Comparison of ENCODE assay signal across 8 cellular contexts in the genomic region with DNA sequence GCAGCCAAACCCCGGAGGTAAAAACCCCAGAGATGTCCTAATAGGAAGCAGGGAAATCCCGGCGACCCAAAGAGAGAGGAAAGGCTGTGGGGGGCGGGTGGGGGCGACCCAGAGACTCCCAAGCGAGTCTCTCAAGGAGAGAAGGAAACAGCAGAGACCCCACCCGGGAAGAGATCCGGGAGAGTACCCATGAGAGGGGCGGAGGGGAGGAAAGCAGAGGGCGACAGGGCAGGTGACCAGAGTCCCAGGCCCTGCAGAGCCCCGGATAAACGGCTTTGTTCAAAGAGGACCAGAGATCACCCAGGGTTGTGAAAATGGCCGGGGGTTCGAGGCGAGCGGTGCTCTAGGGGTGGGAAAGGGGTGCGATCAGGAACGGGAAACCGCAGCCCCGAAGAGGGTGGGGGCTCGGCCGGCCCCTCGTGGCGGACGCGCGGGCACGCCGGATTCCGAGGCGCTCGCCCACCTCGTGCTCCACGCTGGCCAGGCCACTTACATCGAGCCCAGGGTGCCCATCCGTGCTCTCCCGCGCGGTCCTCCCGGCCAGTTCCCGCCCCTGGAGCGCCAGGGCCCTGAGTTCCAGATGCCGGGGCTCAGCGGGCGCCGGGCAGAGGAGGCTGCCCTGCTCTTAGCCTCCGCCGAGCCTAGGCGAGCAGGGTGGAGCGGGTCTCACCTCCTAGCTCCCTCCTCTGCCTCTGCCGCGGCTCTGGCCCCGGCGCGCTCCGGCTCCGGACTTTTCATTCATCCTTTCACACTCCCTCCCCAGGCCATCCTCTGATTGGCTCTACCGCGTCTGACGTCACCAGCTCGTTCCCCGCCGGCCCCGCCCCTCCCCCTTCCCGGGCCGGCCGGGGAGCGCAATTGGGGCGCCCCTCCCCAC.
DNase-seq lines count a peak whose midpoint lies in the region; ATAC-seq lines count a peak whose summit lies in the region.

No MANE protein-coding gene starts in this region.

- ATAC-seq in GM21723 (IDR thresholded peaks at IDR 0.05; ENCODE audit: unreplicated experiment) = peak; percentile 64
- no peak for ATAC-seq in GM19467 (IDR thresholded peaks at IDR 0.05; ENCODE audit: unreplicated experiment)

- DNase-seq in DMS 273 (lab: John Stamatoyannopoulos, UW; ENCODE audit: unreplicated experiment) (peak; percentile 97), MV-4-11 (lab: John Stamatoyannopoulos, UW) (peak; percentile 4), T follicular helper cell (ENCODE audit: low read depth) (peak; percentile 37), anterior cingulate cortex (lab: John Stamatoyannopoulos, UW) (peak in 57 of 58 donors; percentile 58 to 94 (median 86)), hepatic stellate cell (ENCODE audit: low spot score) (peak; percentile 92), retina (peak; percentile 81)

Comparison
In these comparisons a context has a peak if more than half of its experiments do, and no peak if none do; other contexts are left out.
1. DNase-seq: peak in every context shown above with its lines; median percentile 97 in DMS 273; 92 in hepatic stellate cell; 86 in anterior cingulate cortex; 81 in retina; 37 in T follicular helper cell; 4 in MV-4-11.